ENCODE assay signal across 18 cellular contexts in genomic region chr19:2110822-2111221, GRCh38. TPM values are rescaled to one million over a fixed set of nuclear protein-coding genes. Genes with fewer than 3 reads are reported as not detected.
DNase-seq lines count a peak whose midpoint lies in the region; ATAC-seq, FAIRE-seq and TF ChIP-seq lines count a peak whose summit lies in the region.
"Had no signal": no experiment of that assay in that cellular context is flagged by ENCODE, and none has a peak within 500 bp of the region (broad histone marks: within the 10 kb centered on the region; RNA-seq: fewer than 3 reads in every experiment).

No MANE protein-coding gene starts in this region.

- H3K9me3 Mint-ChIP-seq in naive thymus-derived CD4-positive, alpha-beta T cell = no peaks in the 10 kb centered on the region
- no peaks in the 10 kb centered on the region for H3K9me3 Mint-ChIP-seq in type B pancreatic cell

- TF ChIP-seq CTCF in GM12864 (IDR thresholded peaks at IDR 0.05; ENCODE audit: low read depth, low read length, missing control alignments) = peak; percentile 53
- peak; percentile 50 for TF ChIP-seq CTCF in Loucy (conservative IDR thresholded peaks at IDR 0.05; ENCODE audit: low read length)
- TF ChIP-seq CTCF in bronchial epithelial cell (IDR thresholded peaks at IDR 0.05; ENCODE audit: insufficient read depth, low read length, severe bottlenecking) = peak; percentile 14
- TF ChIP-seq CTCF in type B pancreatic cell (conservative IDR thresholded peaks at IDR 0.05) = no peak

- H3K4me3 Mint-ChIP-seq in naive thymus-derived CD4-positive, alpha-beta T cell = no peak overlapping the region
- no peak overlapping the region for H3K4me3 Mint-ChIP-seq in type B pancreatic cell

- POLR2A ChIA-PET in naive thymus-derived CD4-positive, alpha-beta T cell (lab: Charles Lee) = no interaction called here

- peaks cover 0 to 10% (median 0%) of the 10 kb centered on the region in 7 donors for H3K4me1 Mint-ChIP-seq in naive thymus-derived CD4-positive, alpha-beta T cell
- no peaks in the 10 kb centered on the region for H3K4me1 Mint-ChIP-seq in type B pancreatic cell (ENCODE audit: unreplicated experiment)

- H3K79me2 ChIP-seq in Loucy (ENCODE audit: insufficient read depth, low read length) = no peaks in the 10 kb centered on the region

- FAIRE-seq in bronchial epithelial cell (lab: Jason Lieb, UNC) = no peak

- DNase-seq in GM12864 (ENCODE audit: low read depth) (no peak), bronchial epithelial cell (ENCODE audit: low read depth) (no peak), globus pallidus (ENCODE audit: low spot score) (no peak), type B pancreatic cell (ENCODE audit: extremely low spot score, unreplicated experiment) (no peak)
- DNase-seq in naive thymus-derived CD4-positive, alpha-beta T cell = no peak
- DNase-seq in activated naive CD4-positive, alpha-beta T cell treated with Interleukin-2 at 50 U/mL for 16 hours = no peak
- DNase-seq in activated CD8-positive, alpha-beta memory T cell treated with anti-CD3 and anti-CD28 coated beads, Interleukin-2, amount 50 U/mL, for 48 hours = no peak
- DNase-seq: activated CD4-positive, alpha-beta T cell treated with anti-CD3 and anti-CD28 coated beads for 4 hours; kidney glomerular epithelial cell; NCI-H1092 treated with DMSO at 0.1 percent for 48 hours; NCI-H2081; NCI-H510A treated with DMSO at 0.1 percent for 48 hours; NK-92 treated with Interleukin-12 subunit alpha and Interleukin-12 subunit beta, amount 100 ng/mL, for 24 hours; stimulated activated CD4-positive, alpha-beta T cell treated with anti-CD3 and anti-CD28 coated beads, Interleukin-15, amount 100 ng/mL, for 24 hours had no signal

- H3K9ac ChIP-seq in Loucy (ENCODE audit: low read depth, low read length, poor library complexity, severe bottlenecking) = no peak overlapping the region

- H4K20me1 ChIP-seq in Loucy (ENCODE audit: insufficient read depth, low read length, poor library complexity, severe bottlenecking) = no peaks in the 10 kb centered on the region

- no peaks in the 10 kb centered on the region for H3K9me3 ChIP-seq in Loucy (ENCODE audit: insufficient read depth, low read depth, low read length)
- peaks cover 0 to 5% (median 0%) of the 10 kb centered on the region in 3 experiments for H3K9me3 ChIP-seq in naive thymus-derived CD4-positive, alpha-beta T cell (ENCODE audit: control insufficient read depth in 2 of 3, low read length in 3 of 3)

- H3K36me3 Mint-ChIP-seq in naive thymus-derived CD4-positive, alpha-beta T cell = peaks cover 10 to 48% (median 28%) of the 10 kb centered on the region in 5 donors
- peaks cover 16% of the 10 kb centered on the region for H3K36me3 Mint-ChIP-seq in type B pancreatic cell

- H3K4me3 ChIP-seq in GM12864 (ENCODE audit: low read depth, low read length) = no peak overlapping the region
- H3K4me3 ChIP-seq in Loucy (ENCODE audit: low read length, poor library complexity, severe bottlenecking) = no peak overlapping the region
- no peak overlapping the region for H3K4me3 ChIP-seq in bronchial epithelial cell (ENCODE audit: low read depth, low read length)
- H3K4me3 ChIP-seq in naive thymus-derived CD4-positive, alpha-beta T cell (ENCODE audit: low read length) = no peak overlapping the region
- H3K4me3 ChIP-seq: breast epithelium, hepatocyte had no signal

- no peak overlapping the region for H2AFZ ChIP-seq in Loucy (ENCODE audit: low read length)
- H2AFZ ChIP-seq: hepatocyte had no signal

- intact Hi-C loops in naive thymus-derived CD4-positive, alpha-beta T cell (cut with micrococcal nuclease) = no loop called here

- no peaks in the 10 kb centered on the region for H3K27me3 Mint-ChIP-seq in naive thymus-derived CD4-positive, alpha-beta T cell
- no peaks in the 10 kb centered on the region for H3K27me3 Mint-ChIP-seq in type B pancreatic cell

- CTCF ChIA-PET in naive thymus-derived CD4-positive, alpha-beta T cell (lab: Charles Lee) = interaction anchor here (0.9 kb wide), 1 partner anchor 91 kb away, joined by 4 read pairs; no protein-coding TSS in a partner anchor

- H3K36me3 ChIP-seq in Loucy (ENCODE audit: insufficient read depth, low read length) (peaks cover 87% of the 10 kb centered on the region; the same call in 1 of the 2 replicates), bronchial epithelial cell (ENCODE audit: control insufficient read depth, insufficient read depth, low read length) (peaks cover 60% of the 10 kb centered on the region)
- H3K36me3 ChIP-seq in naive thymus-derived CD4-positive, alpha-beta T cell (ENCODE audit: control insufficient read depth in 2 of 3, insufficient read depth in 3 of 3, low read length in 3 of 3) = peaks cover 0 to 95% (median 9%) of the 10 kb centered on the region in 3 experiments

- no peak overlapping the region for H3K27ac ChIP-seq in naive thymus-derived CD4-positive, alpha-beta T cell (ENCODE audit: low read depth, low read length)
- H3K27ac ChIP-seq: breast epithelium, hepatocyte had no signal

- ATAC-seq in naive thymus-derived CD4-positive, alpha-beta T cell = peak; percentile 13
- ATAC-seq: sciatic nerve had no signal

- H3K27me3 ChIP-seq in Loucy (ENCODE audit: insufficient read depth, low read length, poor library complexity, severe bottlenecking) (no peaks in the 10 kb centered on the region), bronchial epithelial cell (ENCODE audit: control insufficient read depth, insufficient read depth, low read length) (no peaks in the 10 kb centered on the region)
- H3K27me3 ChIP-seq in naive thymus-derived CD4-positive, alpha-beta T cell (ENCODE audit: control insufficient read depth in 2 of 2, insufficient read depth in 2 of 2, low read length in 2 of 2) = no peaks in the 10 kb centered on the region
- H3K27me3 ChIP-seq: breast epithelium, hepatocyte had no signal

- H3K9me2 ChIP-seq in Loucy (replicated peaks; ENCODE audit: low read depth, low read length) = no peaks in the 10 kb centered on the region

- no peaks in the 10 kb centered on the region for H3K4me1 ChIP-seq in Loucy (ENCODE audit: insufficient read depth, low read length, poor library complexity, severe bottlenecking)
- H3K4me1 ChIP-seq in naive thymus-derived CD4-positive, alpha-beta T cell (ENCODE audit: control insufficient read depth in 2 of 2, insufficient read depth in 2 of 2, low read length in 2 of 2) = peaks cover 0 to 12% of the 10 kb centered on the region in 2 donors
- H3K4me1 ChIP-seq: breast epithelium had no signal

- H3K27ac Mint-ChIP-seq in naive thymus-derived CD4-positive, alpha-beta T cell = no peak overlapping the region
- H3K27ac Mint-ChIP-seq in type B pancreatic cell = no peak overlapping the region

- H3F3A ChIP-seq in Loucy (ENCODE audit: low read depth) = no peaks in the 10 kb centered on the region

- H3K4me2 ChIP-seq in Loucy (ENCODE audit: low read depth, low read length, poor library complexity, severe bottlenecking) = no peak overlapping the region
- H3K4me2 ChIP-seq: hepatocyte had no signal

RNA-seq across cellular contexts. Expression of gene IZUMO4, which starts 14.1 kb away (rescaled TPM):
- total RNA-seq in bronchial epithelial cell (3.7 and 5.9 TPM in 2 replicates), type B pancreatic cell (ENCODE audit: low replicate concordance) (4.9 and 7.4 TPM in 2 replicates)
- 10 to 100 TPM; 12.2 to 26.8 (median 15.7) TPM for total RNA-seq in naive thymus-derived CD4-positive, alpha-beta T cell
- polyA plus RNA-seq in naive thymus-derived CD4-positive, alpha-beta T cell = 1 to 10 TPM in 1 of 2 donors, under 1 TPM in 1; 0.73 to 1.9 TPM

RNA-seq across cellular contexts. Expression of gene MOB3A, which starts 14.7 kb away (rescaled TPM):
- total RNA-seq in bronchial epithelial cell (15.8 and 19.5 TPM in 2 replicates), type B pancreatic cell (ENCODE audit: low replicate concordance) (34.6 and 37.8 TPM in 2 replicates)
- 100 to 1,000 TPM in 4 of 5 experiments, 10 to 100 TPM in 1; 93.2 to 269 (median 117) TPM for total RNA-seq in naive thymus-derived CD4-positive, alpha-beta T cell
- 100 to 1,000 TPM in 1 of 2 donors, 10 to 100 TPM in 1; 49.5 to 114 TPM for polyA plus RNA-seq in naive thymus-derived CD4-positive, alpha-beta T cell

RNA-seq across cellular contexts. Expression of gene AP3D1, which starts 40.5 kb away (rescaled TPM):
- total RNA-seq in bronchial epithelial cell = 72.1 and 78.3 TPM in 2 replicates
- 100 to 1,000 TPM in 1 of 5 experiments, 10 to 100 TPM in 4; 63.7 to 106 (median 80.3) TPM for total RNA-seq in naive thymus-derived CD4-positive, alpha-beta T cell
- polyA plus RNA-seq in naive thymus-derived CD4-positive, alpha-beta T cell = 10 to 100 TPM; 12.3 to 41.7 TPM
- total RNA-seq in type B pancreatic cell (ENCODE audit: low replicate concordance) = 127 and 139 TPM in 2 replicates

RNA-seq across cellular contexts. Expression of gene DOT1L, which starts 52.9 kb away (rescaled TPM):
- 3.7 and 5.2 TPM in 2 replicates for total RNA-seq in bronchial epithelial cell
- 10 to 100 TPM; 27.8 to 66.1 (median 38.3) TPM for total RNA-seq in naive thymus-derived CD4-positive, alpha-beta T cell
- 1 to 10 TPM in 1 of 2 donors, under 1 TPM in 1; 0.32 to 1.1 TPM for polyA plus RNA-seq in naive thymus-derived CD4-positive, alpha-beta T cell
- 68.8 and 76.3 TPM in 2 replicates for total RNA-seq in type B pancreatic cell (ENCODE audit: low replicate concordance)

RNA-seq across cellular contexts. Expression of gene MKNK2, which starts 59.8 kb away (rescaled TPM):
- total RNA-seq in bronchial epithelial cell = 251 and 1,002 TPM in 2 replicates
- total RNA-seq in naive thymus-derived CD4-positive, alpha-beta T cell = 100 to 1,000 TPM; 190 to 347 (median 238) TPM
- 10 to 100 TPM; 28.8 to 52.9 TPM for polyA plus RNA-seq in naive thymus-derived CD4-positive, alpha-beta T cell
- 118 and 120 TPM in 2 replicates for total RNA-seq in type B pancreatic cell (ENCODE audit: low replicate concordance)
